Comparison of ENCODE assay signal across 8 cellular contexts in genomic region chr12:19439059-19440018, GRCh38.
A peak's percentile ranks its signal among the peaks of the same experiment; 100 is the strongest.
DNase-seq lines count a peak whose midpoint lies in the region; ATAC-seq and TF ChIP-seq lines count a peak whose summit lies in the region.

TSS of gene AEBP2 (plus strand) at chr12:19439492. CDS start at chr12:19439700, 208 bp downstream.

- H3K4me1 Mint-ChIP-seq in nephron = peaks cover 16% of the 10 kb centered on the region

- TF ChIP-seq POLR2A in Raji (IDR thresholded peaks at IDR 0.05; ENCODE audit: insufficient read depth, low read depth, low read length) = peak; percentile 86

- peaks cover 18% of the 10 kb centered on the region for H4K20me1 ChIP-seq in DOHH2 (ENCODE audit: control insufficient read depth, insufficient read depth, low read depth, low read length)

- H3K27me3 Mint-ChIP-seq in nephron (ENCODE audit: low read depth) = peaks cover 4% of the 10 kb centered on the region

- H3K9me3 Mint-ChIP-seq in nephron = no peaks in the 10 kb centered on the region

- peaks cover 9% of the 10 kb centered on the region for H3F3A ChIP-seq in DOHH2 (ENCODE audit: control insufficient read depth, insufficient read depth)

- H3K4me3 Mint-ChIP-seq in nephron = peak within 1 kb of the TSS; percentile 98 to 100 (median 99)

- H3K79me2 ChIP-seq in DOHH2 (ENCODE audit: control insufficient read depth, low read length) = peaks cover 48% of the 10 kb centered on the region

- peak; percentile 85 for ATAC-seq in GM21825 (IDR thresholded peaks at IDR 0.05; ENCODE audit: unreplicated experiment)
- ATAC-seq in stimulated activated naive CD8-positive, alpha-beta T cell treated with anti-CD3 and anti-CD28 coated beads, Interleukin-15, Interleukin-2, amounts not matched to agents 100 U/mL and 50 U/mL, for 24 hours = peak; percentile 80

- H3K9me3 ChIP-seq in DOHH2 (ENCODE audit: control insufficient read depth, insufficient read depth, low read length) (no peaks in the 10 kb centered on the region), KOPT-K1 (ENCODE audit: insufficient read depth, low read length, poor library complexity, severe bottlenecking) (no peaks in the 10 kb centered on the region)

- H3K27ac ChIP-seq in DOHH2 (ENCODE audit: low read depth, low read length) (peak within 1 kb of the TSS; percentile 76), KOPT-K1 (ENCODE audit: low read depth, low read length, poor library complexity, severe bottlenecking) (peak within 1 kb of the TSS; percentile 96)

- H3K4me2 ChIP-seq in DOHH2 (ENCODE audit: low read length) = peak within 1 kb of the TSS; percentile 88

- H3K36me3 ChIP-seq in DOHH2 (ENCODE audit: control insufficient read depth, low read length) (peaks cover 40% of the 10 kb centered on the region), KOPT-K1 (ENCODE audit: insufficient read depth, low read length) (peaks cover 19% of the 10 kb centered on the region)

- H3K4me3 ChIP-seq in DOHH2 (ENCODE audit: low read length) = peak within 1 kb of the TSS; percentile 96
- peak within 1 kb of the TSS; percentile 78 for H3K4me3 ChIP-seq in fibroblast of pulmonary artery (replicated peaks; ENCODE audit: low read depth, low read length)

- peak within 1 kb of the TSS; percentile 97 to 99 (median 99) for H3K27ac Mint-ChIP-seq in nephron

- H3K9me2 ChIP-seq in DOHH2 (replicated peaks; ENCODE audit: control insufficient read depth, low read length) = no peaks in the 10 kb centered on the region

- H3K36me3 Mint-ChIP-seq in nephron (ENCODE audit: low read depth) = peaks cover 17% of the 10 kb centered on the region

- peaks cover 31% of the 10 kb centered on the region for H3K4me1 ChIP-seq in DOHH2 (ENCODE audit: control insufficient read depth, low read length)

- DNase-seq in activated T-helper 9 cell treated with anti-CD3 and anti-CD28 coated beads, Interleukin-2, amount 50 U/mL, for 16 hours (ENCODE audit: low read depth) = peak; percentile 88
- peak; percentile 97 for DNase-seq in fibroblast of pulmonary artery (ENCODE audit: low read depth)
- DNase-seq in stimulated activated naive CD8-positive, alpha-beta T cell treated with anti-CD3 and anti-CD28 coated beads, Interleukin-15, Interleukin-2, amounts not matched to agents 100 U/mL and 50 U/mL, for 24 hours = peak; percentile 83

- H3K27me3 ChIP-seq in DOHH2 (ENCODE audit: control insufficient read depth, low read length) = no peaks in the 10 kb centered on the region

- TF ChIP-seq CTCF in DOHH2 (IDR thresholded peaks at IDR 0.05; ENCODE audit: low read depth, low read length, poor library complexity, severe bottlenecking) (no peak), fibroblast of pulmonary artery (IDR thresholded peaks at IDR 0.05; ENCODE audit: low read length, missing control alignments) (no peak), nephron (IDR thresholded peaks at IDR 0.05; ENCODE audit: unreplicated experiment in 3 of 3) (no peak)

Comparison
In these comparisons a context has a peak if more than half of its experiments do, and no peak if none do; other contexts are left out.
1. Peak in every context shown above with its lines: DNase-seq, ATAC-seq, H3K4me3 ChIP-seq and H3K27ac ChIP-seq.